ENCODE assay signal across 20 cellular contexts in the genomic region with DNA sequence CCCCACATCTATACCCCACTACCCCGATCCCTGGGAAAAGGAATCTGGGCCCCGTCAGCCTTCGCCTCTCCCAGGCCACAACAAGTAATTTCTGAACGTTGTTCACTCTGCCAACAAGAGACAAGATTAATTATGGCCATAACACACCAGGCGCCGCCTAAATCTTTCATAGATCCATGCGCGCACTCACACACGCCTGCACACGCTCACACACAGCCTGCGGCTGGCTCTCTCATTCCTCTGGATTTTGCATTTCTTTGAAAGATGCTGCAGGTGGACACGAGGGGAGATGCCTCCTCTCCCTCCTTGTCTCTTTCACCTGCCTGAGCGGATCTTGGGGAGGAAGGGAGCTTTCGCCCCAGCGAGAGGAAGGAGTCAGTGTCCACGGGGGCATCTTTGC. TPM values are rescaled to one million over a fixed set of nuclear protein-coding genes. Genes with fewer than 3 reads are reported as not detected.
DNase-seq lines count a peak whose midpoint lies in the region; ATAC-seq and TF ChIP-seq lines count a peak whose summit lies in the region.
"Had no signal": no experiment of that assay in that cellular context is flagged by ENCODE, and none has a peak within 500 bp of the region (broad histone marks: within the 10 kb centered on the region; RNA-seq: fewer than 3 reads in every experiment).

No MANE protein-coding gene starts in this region.

- POLR2A ChIA-PET in WTC11 (lab: Charles Lee) = no interaction called here

- H3K4me1 Mint-ChIP-seq in WTC11 = 0 out of 2 replicates have a peak, but pooled peaks cover 3% of the 10 kb centered on the region
- H3K4me1 Mint-ChIP-seq: CD14-positive monocyte had no signal

- ATAC-seq in WTC11 (no peak), foreskin keratinocyte (peak; percentile 57), GM19324 (IDR thresholded peaks at IDR 0.05; ENCODE audit: low FRiP score, unreplicated experiment) (no peak)
- ATAC-seq: A549; CD8-positive, alpha-beta T cell; HCT116 had no signal

- CTCF ChIA-PET in WTC11 (lab: Charles Lee) = interaction anchor here (0.6 kb wide), 2 partner anchors 51 to 535 kb away, joined by 3 read pairs; no protein-coding TSS in a partner anchor

- H3K27me3 ChIP-seq in foreskin keratinocyte (peaks cover 12% of the 10 kb centered on the region), suprapubic skin (peaks cover 8% of the 10 kb centered on the region), stomach (peaks cover 0 to 24% (median 0%) of the 10 kb centered on the region in 3 donors)

- DNase-seq in WTC11 (ENCODE audit: low spot score) (no peak), epithelial cell of esophagus (ENCODE audit: low read depth) (peak; percentile 62), foreskin keratinocyte (peak; percentile 76 to 85), suprapubic skin (ENCODE audit: low spot score in 2 of 2) (no peak), stomach (no peak), NCI-H1417 treated with DMSO at 0.1 percent for 48 hours (lab: John Stamatoyannopoulos, UW) (no peak), AG20443 (ENCODE audit: low spot score) (no peak)
- DNase-seq: CD8-positive, alpha-beta T cell; COR-L47; DMS153; EL; IMR-90 had no signal

- no peak overlapping the region for H3K4me3 Mint-ChIP-seq in WTC11
- H3K4me3 Mint-ChIP-seq: CD14-positive monocyte; CD8-positive, alpha-beta T cell had no signal

- 47% methylated on average over 16 of the region's 16 CpGs for WGBS in suprapubic skin
- WGBS in stomach, 5 donors = 72 to 87% (median 77%) methylated on average over 16 of the region's 16 CpGs

- no peak overlapping the region for H3K4me3 ChIP-seq in epithelial cell of esophagus (ENCODE audit: low read length)
- no peak overlapping the region for H3K4me3 ChIP-seq in suprapubic skin
- no peak overlapping the region for H3K4me3 ChIP-seq in stomach
- H3K4me3 ChIP-seq: A549 had no signal

- peaks cover 3% of the 10 kb centered on the region; the same call in 1 of the 2 replicates for H3K27me3 Mint-ChIP-seq in WTC11 (ENCODE audit: low read depth)

- H3K36me3 ChIP-seq in suprapubic skin (no peaks in the 10 kb centered on the region), stomach (no peaks in the 10 kb centered on the region)

- no peaks in the 10 kb centered on the region for H3K36me3 Mint-ChIP-seq in WTC11
- H3K36me3 Mint-ChIP-seq: CD14-positive monocyte; CD8-positive, alpha-beta T cell had no signal

- TF ChIP-seq CTCF in WTC11 (IDR thresholded peaks at IDR 0.05) (no peak), epithelial cell of esophagus (IDR thresholded peaks at IDR 0.05; ENCODE audit: insufficient read depth, low read depth, low read length, missing control alignments) (no peak), foreskin keratinocyte (conservative IDR thresholded peaks at IDR 0.05) (peak; percentile 4), suprapubic skin (IDR thresholded peaks at IDR 0.05) (no peak), stomach (IDR thresholded peaks at IDR 0.05) (no peak)

- H3K27ac ChIP-seq in foreskin keratinocyte = no peak overlapping the region
- H3K27ac ChIP-seq in suprapubic skin = peak overlapping the region; percentile 42
- no peak overlapping the region for H3K27ac ChIP-seq in stomach
- H3K27ac ChIP-seq: A549 had no signal

- intact Hi-C loops in stomach (cut with DNase I; ENCODE audit: low total_unique reads) = no loop called here

- no peak for TF ChIP-seq EP300 in suprapubic skin (IDR thresholded peaks at IDR 0.05)
- TF ChIP-seq EP300 in stomach (IDR thresholded peaks at IDR 0.05) = no peak

- H3K4me1 ChIP-seq in foreskin keratinocyte = peaks cover 7% of the 10 kb centered on the region
- H3K4me1 ChIP-seq in suprapubic skin = peaks cover 18% of the 10 kb centered on the region
- peaks cover 0 to 11% (median 3%) of the 10 kb centered on the region in 4 donors for H3K4me1 ChIP-seq in stomach

- TF ChIP-seq POLR2A in suprapubic skin (IDR thresholded peaks at IDR 0.05) (no peak), stomach (IDR thresholded peaks at IDR 0.05) (no peak)

- H3K9me3 ChIP-seq in suprapubic skin = no peaks in the 10 kb centered on the region
- H3K9me3 ChIP-seq in stomach = no peaks in the 10 kb centered on the region
- H3K9me3 ChIP-seq: A549 had no signal

- no peaks in the 10 kb centered on the region for H3K9me3 Mint-ChIP-seq in WTC11
- H3K9me3 Mint-ChIP-seq: CD8-positive, alpha-beta T cell had no signal

- 0 out of 2 replicates have a peak overlapping the region, but pooled peaks have one; percentile 19 for H3K27ac Mint-ChIP-seq in WTC11
- H3K27ac Mint-ChIP-seq: CD8-positive, alpha-beta T cell had no signal

TF ChIP-seq in WTC11, 78 proteins besides CTCF, POLR2A, EP300 and RAD21:
- no peak for TF ChIP-seq NR2C2 (CRISPR knock-in tag; IDR thresholded peaks at IDR 0.05)

RNA-seq across cellular contexts. Expression of a gene that starts 17.1 kb away (rescaled TPM):
- total RNA-seq in WTC11 (2021) (not detected in 3 replicates), foreskin keratinocyte (not detected in 2 replicates), suprapubic skin (not detected), stomach (not detected)
- polyA plus RNA-seq in foreskin keratinocyte (not detected in 2 replicates), stomach (not detected)
- total RNA-seq: CD8-positive, alpha-beta T cell; H1; HT-29; IMR-90 had no signal
- polyA plus RNA-seq: A549, AG04450, BJ, CD14-positive monocyte, H1, IMR-90 had no signal

Comparison
In these comparisons a context has a peak if more than half of its experiments do, and no peak if none do; other contexts are left out.
1. DNase-seq: peak in epithelial cell of esophagus (single experiment) and foreskin keratinocyte (2 of 2); none in WTC11 (single experiment), suprapubic skin (0 of 2), stomach (single experiment), NCI-H1417 treated with DMSO at 0.1 percent for 48 hours (single experiment) and AG20443 (single experiment).